In genomic region chr3:184631339-184631965, GRCh38 we compare ENCODE assay signal across 29 cellular contexts.
"Had no signal": no experiment of that assay in that cellular context is flagged by ENCODE, and none has a peak within 500 bp of the region (broad histone marks: within the 10 kb centered on the region; RNA-seq: fewer than 3 reads in every experiment).

No MANE protein-coding gene starts in this region.

- H3K4me1 ChIP-seq: prostate gland had no signal

- H3K4me3 ChIP-seq: heart right ventricle, left ventricle myocardium inferior, lung, mucosa of descending colon, ovary, prostate gland, skin epidermis, upper lobe of left lung had no signal

- H3K27ac ChIP-seq: heart right ventricle, left ventricle myocardium inferior, ovary, prostate gland, upper lobe of left lung had no signal

- H3K36me3 ChIP-seq: heart right ventricle, left ventricle myocardium inferior, ovary, prostate gland, upper lobe of left lung had no signal

- DNase-seq: activated CD4-positive, alpha-beta T cell treated with anti-CD3 and anti-CD28 coated beads for 4 hours; activated CD4-positive, alpha-beta T cell treated with anti-CD3 and anti-CD28 coated beads, Interleukin-2, amount 50 U/mL, for 4 hours; activated CD4-positive, CD25-positive, alpha-beta regulatory T cell; activated CD8-positive, alpha-beta memory T cell treated with anti-CD3 and anti-CD28 coated beads for 24 hours; activated effector memory CD4-positive, alpha-beta T cell treated with Interleukin-2 at 50 U/mL for 16 hours; activated naive CD4-positive, alpha-beta T cell treated with Interleukin-2 at 50 U/mL for 16 hours; anterior cingulate cortex; cortex of kidney; effector memory CD8-positive, alpha-beta T cell; foreskin fibroblast; heart right ventricle; left ventricle myocardium inferior; mucosa of descending colon; nephron progenitor cell; ovary; retina; stimulated activated CD4-positive, alpha-beta T cell treated with anti-CD3 and anti-CD28 coated beads, Interleukin-1b, Interleukin-23, amount 100 ng/mL, for 48 hours; stimulated activated CD4-positive, alpha-beta T cell treated with anti-CD3 and anti-CD28 coated beads, Interleukin-4, amount 100 ng/mL, for 4 hours; stimulated activated CD8-positive, alpha-beta memory T cell treated with anti-CD3 and anti-CD28 coated beads, Interleukin-4, amount 100 ng/mL, for 48 hours; stimulated activated naive CD8-positive, alpha-beta T cell treated with anti-CD3 and anti-CD28 coated beads, Interleukin-15, amount 100 ng/mL, for 72 hours; substantia nigra; upper lobe of left lung had no signal

- H3K9me3 ChIP-seq: heart right ventricle, left ventricle myocardium inferior, mucosa of descending colon, ovary, prostate gland, upper lobe of left lung had no signal

- ATAC-seq: effector memory CD8-positive, alpha-beta T cell; heart right ventricle; mucosa of descending colon; sciatic nerve; stimulated activated memory B cell treated with anti-CD40 and anti-IgM and Interleukin-4, amounts not matched to agents 10 μg/mL and 1 μg/mL and 100 μg/mL, for 72 hours; stimulated activated naive CD8-positive, alpha-beta T cell treated with anti-CD3 and anti-CD28 coated beads, Interleukin-15, amount 100 ng/mL, for 72 hours had no signal

- FAIRE-seq: endothelial cell of umbilical vein, islet of Langerhans had no signal

- H3K27me3 ChIP-seq: ovary, upper lobe of left lung had no signal
